18 cellular contexts compared by ENCODE assay signal in the genomic region with DNA sequence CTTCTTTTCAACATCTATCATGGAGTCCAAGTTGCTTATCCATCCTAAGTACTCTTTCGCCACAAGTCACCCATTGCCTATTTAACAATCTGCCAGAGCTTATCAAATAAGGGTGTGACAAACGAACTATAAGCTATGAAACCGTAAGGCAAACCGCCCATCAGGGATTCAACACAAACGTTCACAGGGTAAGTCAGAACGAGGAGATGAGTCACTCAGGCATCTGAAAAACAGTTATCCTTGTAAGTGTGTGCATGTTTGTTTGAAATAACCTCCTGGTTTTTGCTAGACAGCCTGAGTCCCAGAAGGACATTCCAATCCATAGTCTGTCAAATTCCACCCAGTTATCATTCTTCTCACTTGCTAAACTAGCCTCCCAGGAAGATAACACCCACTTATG.
DNase-seq lines count a peak whose midpoint lies in the region; ATAC-seq and TF ChIP-seq lines count a peak whose summit lies in the region.
"Had no signal": no experiment of that assay in that cellular context is flagged by ENCODE, and none has a peak within 500 bp of the region (broad histone marks: within the 10 kb centered on the region; RNA-seq: fewer than 3 reads in every experiment).

No MANE protein-coding gene starts in this region.

- DNase-seq in ELF-1 (ENCODE audit: low read depth, low spot score) = peak; percentile 23
- DNase-seq in MG63 = peak; percentile 46
- DNase-seq in brain microvascular endothelial cell = peak; percentile 77
- peak; percentile 26 for DNase-seq in mesendoderm
- no peak for DNase-seq in psoas muscle
- no peak for DNase-seq in stimulated activated naive CD8-positive, alpha-beta T cell treated with anti-CD3 and anti-CD28 coated beads, Interleukin-15, amount 100 ng/mL, for 72 hours
- DNase-seq in smooth muscle cell (lab: John Stamatoyannopoulos, UW; ENCODE audit: unreplicated experiment) = no peak
- DNase-seq: activated CD8-positive, alpha-beta memory T cell treated with anti-CD3 and anti-CD28 coated beads for 24 hours; activated effector memory CD4-positive, alpha-beta T cell treated with Interleukin-2 at 50 U/mL for 16 hours; endodermal cell; GDM1; left cardiac atrium; NCI-H187; SHP77 treated with DMSO at 0.1 percent for 48 hours; stimulated activated naive CD4-positive, alpha-beta T cell had no signal

- H3K4me1 ChIP-seq in mesendoderm (ENCODE audit: control insufficient read depth, low read depth, low read length) (no peaks in the 10 kb centered on the region), psoas muscle (no peaks in the 10 kb centered on the region), smooth muscle cell (ENCODE audit: low read depth) (no peaks in the 10 kb centered on the region)

- no peaks in the 10 kb centered on the region for H3K79me1 ChIP-seq in mesendoderm (ENCODE audit: low read length)

- H3K23ac ChIP-seq in mesendoderm (ENCODE audit: low read length) = no peak overlapping the region

- no peaks in the 10 kb centered on the region for H4K20me1 ChIP-seq in smooth muscle cell (ENCODE audit: low read depth)

- ATAC-seq in psoas muscle (no peak), GM18907 (IDR thresholded peaks at IDR 0.05; ENCODE audit: unreplicated experiment) (no peak)
- no peak for ATAC-seq in stimulated activated naive CD8-positive, alpha-beta T cell treated with anti-CD3 and anti-CD28 coated beads, Interleukin-15, amount 100 ng/mL, for 72 hours
- ATAC-seq: left cardiac atrium, sciatic nerve had no signal

- WGBS in mesendoderm (ENCODE audit: extremely low coverage, insufficient coverage, low lambda C conversion rate) = no CpG with 5 or more reads among the region's 6 CpGs
- 71 to 80% (median 72%) methylated on average over 6 of the region's 6 CpGs for WGBS in psoas muscle, 3 donors
- 16% methylated on average over 6 of the region's 6 CpGs for WGBS in smooth muscle cell (ENCODE audit: low lambda C conversion rate)

- no peak overlapping the region for H4K8ac ChIP-seq in mesendoderm (ENCODE audit: low read depth, low read length)

- no peak for TF ChIP-seq CTCF in brain microvascular endothelial cell (IDR thresholded peaks at IDR 0.05; ENCODE audit: low read depth, low read length, missing control alignments)
- TF ChIP-seq CTCF in psoas muscle (IDR thresholded peaks at IDR 0.05) = no peak
- TF ChIP-seq CTCF in smooth muscle cell (IDR thresholded peaks at IDR 0.05; ENCODE audit: borderline replicate concordance, insufficient read depth, poor library complexity, severe bottlenecking) = no peak

- no peaks in the 10 kb centered on the region for H3K36me3 ChIP-seq in MG63
- no peaks in the 10 kb centered on the region for H3K36me3 ChIP-seq in brain microvascular endothelial cell (replicated peaks)
- H3K36me3 ChIP-seq in mesendoderm (ENCODE audit: control insufficient read depth, insufficient read depth, low read length) = no peaks in the 10 kb centered on the region
- H3K36me3 ChIP-seq in psoas muscle (ENCODE audit: insufficient read depth in 1 of 2, low read depth in 1 of 2) = no peaks in the 10 kb centered on the region
- no peaks in the 10 kb centered on the region for H3K36me3 ChIP-seq in smooth muscle cell (ENCODE audit: low read depth)

- no peak overlapping the region for H3K27ac ChIP-seq in brain microvascular endothelial cell
- no peak overlapping the region for H3K27ac ChIP-seq in mesendoderm (ENCODE audit: low read depth, low read length)
- H3K27ac ChIP-seq in psoas muscle = no peak overlapping the region
- no peak overlapping the region for H3K27ac ChIP-seq in smooth muscle cell (ENCODE audit: low read depth)

- H3K79me2 ChIP-seq in mesendoderm (ENCODE audit: control insufficient read depth, insufficient read depth, low read length) = no peaks in the 10 kb centered on the region
- no peaks in the 10 kb centered on the region for H3K79me2 ChIP-seq in smooth muscle cell (ENCODE audit: low read depth)

- H2BK120ac ChIP-seq in mesendoderm (ENCODE audit: low read depth, low read length) = no peak overlapping the region

- no peak overlapping the region for H2BK5ac ChIP-seq in mesendoderm (ENCODE audit: low read length)

- H3K4ac ChIP-seq in mesendoderm (ENCODE audit: low read depth, low read length) = no peak overlapping the region

- H3K56ac ChIP-seq in mesendoderm (ENCODE audit: low read length) = no peak overlapping the region

- no peak overlapping the region for H2BK15ac ChIP-seq in mesendoderm (replicated peaks; ENCODE audit: low read depth)

- no peak overlapping the region for H3K4me2 ChIP-seq in mesendoderm (ENCODE audit: low read length)
- H3K4me2 ChIP-seq in smooth muscle cell = no peak overlapping the region

- H3K27me3 ChIP-seq in MG63 = no peaks in the 10 kb centered on the region; the same call in 1 of the 2 replicates
- H3K27me3 ChIP-seq in brain microvascular endothelial cell (replicated peaks) = no peaks in the 10 kb centered on the region
- H3K27me3 ChIP-seq in mesendoderm (ENCODE audit: insufficient read depth, low read length, poor library complexity) = no peaks in the 10 kb centered on the region
- H3K27me3 ChIP-seq in psoas muscle (ENCODE audit: insufficient read depth in 3 of 3, low read length in 2 of 3) = no peaks in the 10 kb centered on the region
- H3K27me3 ChIP-seq in smooth muscle cell (ENCODE audit: low read depth) = no peaks in the 10 kb centered on the region

- H3K4me3 ChIP-seq in MG63 (no peak overlapping the region), brain microvascular endothelial cell (ENCODE audit: low read depth, low read length) (no peak overlapping the region), mesendoderm (ENCODE audit: low read length) (no peak overlapping the region), psoas muscle (no peak overlapping the region), smooth muscle cell (no peak overlapping the region)

- in situ Hi-C loops in brain microvascular endothelial cell (cut with HindIII; ENCODE audit: low pct_ligation_motif_present, low sequenced_read_pairs) = no loop called here

- H2AK5ac ChIP-seq in mesendoderm (ENCODE audit: low read length) = no peak overlapping the region

- H3F3A ChIP-seq in smooth muscle cell (ENCODE audit: low read depth) = no peaks in the 10 kb centered on the region

- H4K5ac ChIP-seq in mesendoderm (ENCODE audit: low read length) = no peak overlapping the region

- no peak overlapping the region for H3K9ac ChIP-seq in mesendoderm (ENCODE audit: low read length)
- no peak overlapping the region for H3K9ac ChIP-seq in smooth muscle cell (ENCODE audit: low read depth)

- no peak overlapping the region for H3K18ac ChIP-seq in mesendoderm (ENCODE audit: low read length)

- H3K27ac Mint-ChIP-seq in stimulated activated naive CD8-positive, alpha-beta T cell treated with anti-CD3 and anti-CD28 coated beads, Interleukin-15, amount 100 ng/mL, for 72 hours = no peak overlapping the region
- H3K27ac Mint-ChIP-seq: endodermal cell, nephron had no signal

- H3K4me1 Mint-ChIP-seq in stimulated activated naive CD8-positive, alpha-beta T cell treated with anti-CD3 and anti-CD28 coated beads, Interleukin-15, amount 100 ng/mL, for 72 hours = no peaks in the 10 kb centered on the region
- H3K4me1 Mint-ChIP-seq: endodermal cell, nephron had no signal

- H3K9me3 Mint-ChIP-seq in stimulated activated naive CD8-positive, alpha-beta T cell treated with anti-CD3 and anti-CD28 coated beads, Interleukin-15, amount 100 ng/mL, for 72 hours = peaks cover 7 to 8% of the 10 kb centered on the region in 2 donors

- no peaks in the 10 kb centered on the region for H3K27me3 Mint-ChIP-seq in stimulated activated naive CD8-positive, alpha-beta T cell treated with anti-CD3 and anti-CD28 coated beads, Interleukin-15, amount 100 ng/mL, for 72 hours

- H2AFZ ChIP-seq in smooth muscle cell (ENCODE audit: low read depth) = no peak overlapping the region

- H3K9me3 ChIP-seq in MG63 (no peaks in the 10 kb centered on the region), psoas muscle (no peaks in the 10 kb centered on the region), smooth muscle cell (replicated peaks; ENCODE audit: low read depth) (no peaks in the 10 kb centered on the region)

- H3K4me3 Mint-ChIP-seq in stimulated activated naive CD8-positive, alpha-beta T cell treated with anti-CD3 and anti-CD28 coated beads, Interleukin-15, amount 100 ng/mL, for 72 hours = no peak overlapping the region
- H3K4me3 Mint-ChIP-seq: endodermal cell, nephron had no signal

- intact Hi-C loops in psoas muscle (cut with DNase I) = no loop called here

Comparison
In these comparisons a context has a peak if more than half of its experiments do, and no peak if none do; other contexts are left out.
1. DNase-seq: peak in ELF-1 (single experiment), MG63 (single experiment), brain microvascular endothelial cell (single experiment) and mesendoderm (single experiment); none in psoas muscle (0 of 2), stimulated activated naive CD8-positive, alpha-beta T cell treated with anti-CD3 and anti-CD28 coated beads, Interleukin-15, amount 100 ng/mL, for 72 hours (0 of 2) and smooth muscle cell (single experiment).